Comparison of ENCODE assay signal across 1 cellular context in the genomic region with DNA sequence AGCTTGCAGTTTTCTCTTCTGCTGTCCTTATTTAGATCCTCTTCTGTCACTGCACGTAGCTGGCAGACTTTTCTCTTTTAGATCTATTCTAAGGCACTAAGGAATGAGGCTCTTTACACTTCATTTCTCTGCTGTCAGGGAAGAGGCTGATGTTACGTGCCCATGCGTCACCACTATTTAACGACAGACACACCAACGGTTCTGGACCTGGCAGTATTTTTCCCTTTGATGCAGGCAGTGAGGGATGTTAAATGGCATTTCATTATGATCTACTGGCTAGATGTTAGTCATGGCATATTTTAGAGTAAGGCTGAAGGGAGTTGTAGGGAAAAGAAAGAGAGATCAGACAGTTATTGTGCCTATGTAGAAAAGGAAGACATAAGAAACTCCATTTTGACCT.
TF ChIP-seq lines count a peak whose summit lies in the region.

No MANE protein-coding gene starts in this region.

TF ChIP-seq in SK-N-SH, 30 proteins besides CTCF, POLR2A, EP300 and RAD21 (continued from another document):
- TF ChIP-seq, protein P1, sequence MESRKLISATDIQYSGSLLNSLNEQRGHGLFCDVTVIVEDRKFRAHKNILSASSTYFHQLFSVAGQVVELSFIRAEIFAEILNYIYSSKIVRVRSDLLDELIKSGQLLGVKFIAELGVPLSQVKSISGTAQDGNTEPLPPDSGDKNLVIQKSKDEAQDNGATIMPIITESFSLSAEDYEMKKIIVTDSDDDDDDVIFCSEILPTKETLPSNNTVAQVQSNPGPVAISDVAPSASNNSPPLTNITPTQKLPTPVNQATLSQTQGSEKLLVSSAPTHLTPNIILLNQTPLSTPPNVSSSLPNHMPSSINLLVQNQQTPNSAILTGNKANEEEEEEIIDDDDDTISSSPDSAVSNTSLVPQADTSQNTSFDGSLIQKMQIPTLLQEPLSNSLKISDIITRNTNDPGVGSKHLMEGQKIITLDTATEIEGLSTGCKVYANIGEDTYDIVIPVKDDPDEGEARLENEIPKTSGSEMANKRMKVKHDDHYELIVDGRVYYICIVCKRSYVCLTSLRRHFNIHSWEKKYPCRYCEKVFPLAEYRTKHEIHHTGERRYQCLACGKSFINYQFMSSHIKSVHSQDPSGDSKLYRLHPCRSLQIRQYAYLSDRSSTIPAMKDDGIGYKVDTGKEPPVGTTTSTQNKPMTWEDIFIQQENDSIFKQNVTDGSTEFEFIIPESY (IDR thresholded peaks at IDR 0.05; ENCODE audit: borderline replicate concordance, low read depth): no peak
- TF ChIP-seq, protein P2, sequence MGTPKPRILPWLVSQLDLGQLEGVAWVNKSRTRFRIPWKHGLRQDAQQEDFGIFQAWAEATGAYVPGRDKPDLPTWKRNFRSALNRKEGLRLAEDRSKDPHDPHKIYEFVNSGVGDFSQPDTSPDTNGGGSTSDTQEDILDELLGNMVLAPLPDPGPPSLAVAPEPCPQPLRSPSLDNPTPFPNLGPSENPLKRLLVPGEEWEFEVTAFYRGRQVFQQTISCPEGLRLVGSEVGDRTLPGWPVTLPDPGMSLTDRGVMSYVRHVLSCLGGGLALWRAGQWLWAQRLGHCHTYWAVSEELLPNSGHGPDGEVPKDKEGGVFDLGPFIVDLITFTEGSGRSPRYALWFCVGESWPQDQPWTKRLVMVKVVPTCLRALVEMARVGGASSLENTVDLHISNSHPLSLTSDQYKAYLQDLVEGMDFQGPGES (IDR thresholded peaks at IDR 0.05; ENCODE audit: low read depth, low read length): no peak
- TF ChIP-seq JUND (IDR thresholded peaks at IDR 0.05): no peak
- TF ChIP-seq FOXM1 (IDR thresholded peaks at IDR 0.05; ENCODE audit: low read depth): no peak
- TF ChIP-seq TCF12 (IDR thresholded peaks at IDR 0.05): no peak
